Comparison of ENCODE assay signal across 8 cellular contexts in genomic region chr4:82865592-82865991, GRCh38. TPM values are rescaled to one million over a fixed set of nuclear protein-coding genes. Genes with fewer than 3 reads are reported as not detected.
A peak's percentile ranks its signal among the peaks of the same experiment; 100 is the strongest.
DNase-seq lines count a peak whose midpoint lies in the region; ATAC-seq and TF ChIP-seq lines count a peak whose summit lies in the region.

No MANE protein-coding gene starts in this region.

- no peak overlapping the region for H2AFZ ChIP-seq in MM.1S (ENCODE audit: low read length)

- no CpG with 5 or more reads among the region's 1 CpG for whole genome bisulfite sequencing in mesendoderm (ENCODE audit: extremely low coverage, insufficient coverage, low lambda C conversion rate)

- peak overlapping the region; percentile 65 for H3K27ac ChIP-seq in CD4-positive, CD25-positive, alpha-beta regulatory T cell (ENCODE audit: insufficient read depth, low read length, poor library complexity, severe bottlenecking)
- no peak overlapping the region for H3K27ac ChIP-seq in MM.1S (ENCODE audit: low read length)
- no peak overlapping the region for H3K27ac ChIP-seq in mesendoderm (ENCODE audit: low read depth, low read length)

- no peaks in the 10 kb centered on the region for H3K27me3 ChIP-seq in CD4-positive, CD25-positive, alpha-beta regulatory T cell (ENCODE audit: control insufficient read depth, insufficient read depth, low read length)
- H3K27me3 ChIP-seq in MM.1S (replicated peaks; ENCODE audit: insufficient read depth, low read length) (no peaks in the 10 kb centered on the region), mesendoderm (ENCODE audit: insufficient read depth, low read length, poor library complexity) (no peaks in the 10 kb centered on the region)

- H3K4me3 Mint-ChIP-seq in CD4-positive, CD25-positive, alpha-beta regulatory T cell = peak overlapping the region; percentile 11 to 57 (median 29)

- no peak overlapping the region for H2AK5ac ChIP-seq in mesendoderm (ENCODE audit: low read length)

- peak; percentile 62 to 73 for ATAC-seq in CD4-positive, CD25-positive, alpha-beta regulatory T cell (ENCODE audit: low read depth in 2 of 2)
- ATAC-seq in GM19328 (IDR thresholded peaks at IDR 0.05; ENCODE audit: unreplicated experiment) = no peak
- ATAC-seq in GM18511 (IDR thresholded peaks at IDR 0.05; ENCODE audit: unreplicated experiment) = no peak
- no peak for ATAC-seq in HG03521 (IDR thresholded peaks at IDR 0.05; ENCODE audit: unreplicated experiment)

- H3K4me1 Mint-ChIP-seq in CD4-positive, CD25-positive, alpha-beta regulatory T cell = peaks cover 16 to 29% (median 21%) of the 10 kb centered on the region in 4 donors

- no peaks in the 10 kb centered on the region for H3K27me3 Mint-ChIP-seq in CD4-positive, CD25-positive, alpha-beta regulatory T cell

- no peaks in the 10 kb centered on the region for H3K9me3 ChIP-seq in CD4-positive, CD25-positive, alpha-beta regulatory T cell (ENCODE audit: control insufficient read depth in 2 of 2, low read length in 2 of 2)
- H3K9me3 ChIP-seq in MM.1S (replicated peaks; ENCODE audit: insufficient read depth, low read length) = no peaks in the 10 kb centered on the region

- H3K4me2 ChIP-seq in MM.1S (ENCODE audit: low read depth, low read length) = no peak overlapping the region
- H3K4me2 ChIP-seq in mesendoderm (ENCODE audit: low read length) = no peak overlapping the region

- no peak overlapping the region for H2BK5ac ChIP-seq in mesendoderm (ENCODE audit: low read length)

- no peaks in the 10 kb centered on the region for H3K79me1 ChIP-seq in mesendoderm (ENCODE audit: low read length)

- H3K79me2 ChIP-seq in MM.1S (ENCODE audit: low read length) = no peaks in the 10 kb centered on the region
- no peaks in the 10 kb centered on the region for H3K79me2 ChIP-seq in mesendoderm (ENCODE audit: control insufficient read depth, insufficient read depth, low read length)

- H3K9ac ChIP-seq in MM.1S (ENCODE audit: low read length) = no peak overlapping the region
- no peak overlapping the region for H3K9ac ChIP-seq in mesendoderm (ENCODE audit: low read length)

- peak overlapping the region; percentile 55 for H3K4me3 ChIP-seq in CD4-positive, CD25-positive, alpha-beta regulatory T cell (ENCODE audit: low read depth, low read length)
- H3K4me3 ChIP-seq in MM.1S (ENCODE audit: low read length) (no peak overlapping the region), mesendoderm (ENCODE audit: low read length) (no peak overlapping the region)

- no peaks in the 10 kb centered on the region for H3K9me2 ChIP-seq in MM.1S (replicated peaks; ENCODE audit: insufficient read depth, low read length)

- no peaks in the 10 kb centered on the region; the same call in 1 of the 2 replicates for H3F3A ChIP-seq in MM.1S (ENCODE audit: insufficient read depth, low read length)

- TF ChIP-seq CTCF in MM.1S (IDR thresholded peaks at IDR 0.05; ENCODE audit: low read length) = no peak

- no peak overlapping the region for H3K56ac ChIP-seq in mesendoderm (ENCODE audit: low read length)

- no peak overlapping the region for H4K8ac ChIP-seq in mesendoderm (ENCODE audit: low read depth, low read length)

- peaks cover 71% of the 10 kb centered on the region for H3K36me3 ChIP-seq in CD4-positive, CD25-positive, alpha-beta regulatory T cell (ENCODE audit: control insufficient read depth, insufficient read depth, low read length)
- H3K36me3 ChIP-seq in MM.1S (replicated peaks; ENCODE audit: insufficient read depth, low read length) (peaks cover 8% of the 10 kb centered on the region; the same call in 1 of the 2 replicates), mesendoderm (ENCODE audit: control insufficient read depth, insufficient read depth, low read length) (peaks cover 8% of the 10 kb centered on the region)

- DNase-seq in CD4-positive, CD25-positive, alpha-beta regulatory T cell = peak in 2 of 3 donors; percentile 29 to 84
- DNase-seq in MM.1S (peak; percentile 46), brain pericyte (ENCODE audit: low read depth, low spot score) (peak; percentile 12), mesendoderm (peak; percentile 10), NCI-H1092 treated with DMSO at 0.1 percent for 48 hours (lab: John Stamatoyannopoulos, UW) (no peak)

- peaks cover 49% of the 10 kb centered on the region for H3K36me3 Mint-ChIP-seq in CD4-positive, CD25-positive, alpha-beta regulatory T cell

- no peak overlapping the region for H3K18ac ChIP-seq in mesendoderm (ENCODE audit: low read length)

- peaks cover 27% of the 10 kb centered on the region for H3K4me1 ChIP-seq in CD4-positive, CD25-positive, alpha-beta regulatory T cell (ENCODE audit: control insufficient read depth, insufficient read depth, low read length, poor library complexity, severe bottlenecking)
- H3K4me1 ChIP-seq in MM.1S (ENCODE audit: low read length) = peaks cover 4% of the 10 kb centered on the region; the same call in 1 of the 2 replicates
- no peaks in the 10 kb centered on the region for H3K4me1 ChIP-seq in mesendoderm (ENCODE audit: control insufficient read depth, low read depth, low read length)

- peak overlapping the region; percentile 82 to 98 (median 86) for H3K27ac Mint-ChIP-seq in CD4-positive, CD25-positive, alpha-beta regulatory T cell

- H2BK15ac ChIP-seq in mesendoderm (replicated peaks; ENCODE audit: low read depth) = no peak overlapping the region

- H4K5ac ChIP-seq in mesendoderm (ENCODE audit: low read length) = no peak overlapping the region

- no peaks in the 10 kb centered on the region for H4K20me1 ChIP-seq in MM.1S (ENCODE audit: insufficient read depth, low read length)

- peaks cover 0 to 1% (median 0%) of the 10 kb centered on the region in 7 donors for H3K9me3 Mint-ChIP-seq in CD4-positive, CD25-positive, alpha-beta regulatory T cell

- no peak overlapping the region for H3K4ac ChIP-seq in mesendoderm (ENCODE audit: low read depth, low read length)

- H2BK120ac ChIP-seq in mesendoderm (ENCODE audit: low read depth, low read length) = no peak overlapping the region

- H3K23ac ChIP-seq in mesendoderm (ENCODE audit: low read length) = no peak overlapping the region

RNA-seq across cellular contexts. Expression of gene SEC31A, which starts 25.4 kb away (rescaled TPM):
- total RNA-seq in CD4-positive, CD25-positive, alpha-beta regulatory T cell = 130 TPM
- 100 to 1,000 TPM; 101 to 123 (median 117) TPM for polyA plus RNA-seq in CD4-positive, CD25-positive, alpha-beta regulatory T cell
- 117 TPM for polyA plus RNA-seq in mesendoderm (2013, experiment 1 of 2)
- polyA plus RNA-seq in mesendoderm (2013, experiment 2 of 2) = 117 TPM

RNA-seq across cellular contexts. Expression of gene THAP9, which starts 34.9 kb away (rescaled TPM):
- 2.3 TPM for total RNA-seq in CD4-positive, CD25-positive, alpha-beta regulatory T cell
- 1 to 10 TPM in 2 of 4 donors, under 1 TPM in 2; 0.37 to 2.0 (median 1.4) TPM for polyA plus RNA-seq in CD4-positive, CD25-positive, alpha-beta regulatory T cell
- polyA plus RNA-seq in mesendoderm (2013, experiment 1 of 2) = 8.1 TPM
- polyA plus RNA-seq in mesendoderm (2013, experiment 2 of 2) = 7.2 TPM

Comparison
In these comparisons a context has a peak if more than half of its experiments do, and no peak if none do; other contexts are left out.
1. ATAC-seq: peak in CD4-positive, CD25-positive, alpha-beta regulatory T cell (2 of 2); none in GM19328 (single experiment), GM18511 (single experiment) and HG03521 (single experiment).